25 cellular contexts compared by ENCODE assay signal in genomic region chr10:56298941-56299340, GRCh38.
"Had no signal": no experiment of that assay in that cellular context is flagged by ENCODE, and none has a peak within 500 bp of the region (broad histone marks: within the 10 kb centered on the region; RNA-seq: fewer than 3 reads in every experiment).

No MANE protein-coding gene starts in this region.

- H3K4me3 ChIP-seq: adrenal gland, body of pancreas, colonic mucosa, right lobe of liver, uterus had no signal

- H3K27me3 Mint-ChIP-seq: activated CD4-positive, alpha-beta T cell treated with anti-CD3 and anti-CD28 coated beads for 36 hours; activated naive CD8-positive, alpha-beta T cell treated with anti-CD3 and anti-CD28 coated beads for 36 hours; type B pancreatic cell had no signal

- DNase-seq: activated CD4-positive, alpha-beta T cell treated with anti-CD3 and anti-CD28 coated beads for 36 hours; activated CD4-positive, alpha-beta T cell treated with anti-CD3 and anti-CD28 coated beads, Interleukin-2, amount 50 U/mL, for 48 hours; activated CD4-positive, CD25-positive, alpha-beta regulatory T cell; activated CD8-positive, alpha-beta memory T cell treated with anti-CD3 and anti-CD28 coated beads for 24 hours; activated effector memory CD4-positive, alpha-beta T cell treated with anti-CD3 and anti-CD28 coated beads, Interleukin-2, amount 50 U/mL, for 16 hours; activated naive CD4-positive, alpha-beta T cell treated with anti-CD3 and anti-CD28 coated beads for 36 hours; activated naive CD8-positive, alpha-beta T cell treated with anti-CD3 and anti-CD28 coated beads for 36 hours; adrenal gland; aorta; body of pancreas; colonic mucosa; effector CD8-positive, alpha-beta T cell; head of caudate nucleus; hippocampal formation; left cardiac atrium; left ventricle myocardium superior; right lobe of liver; stimulated activated CD4-positive, alpha-beta T cell treated with anti-CD3 and anti-CD28 coated beads, Interleukin-12 subunit alpha, Interleukin-12 subunit beta, amount 100 ng/mL, for 4 hours; stimulated activated CD4-positive, alpha-beta T cell treated with anti-CD3 and anti-CD28 coated beads, Interleukin-4, amount 100 ng/mL, for 1 hour; stimulated activated naive CD8-positive, alpha-beta T cell treated with anti-CD3 and anti-CD28 coated beads, Interleukin-15, Interleukin-2, amounts not matched to agents 100 U/mL and 50 U/mL, for 24 hours; T-helper 2 cell; uterus had no signal

- H3K4me1 ChIP-seq: adrenal gland, body of pancreas, colonic mucosa, right lobe of liver, uterus had no signal

- H3K27ac ChIP-seq: adrenal gland, body of pancreas, colonic mucosa, neutrophil, right lobe of liver, uterus had no signal

- H3K36me3 Mint-ChIP-seq: activated naive CD8-positive, alpha-beta T cell treated with anti-CD3 and anti-CD28 coated beads for 36 hours; type B pancreatic cell had no signal

- H3K4me3 Mint-ChIP-seq: activated CD4-positive, alpha-beta T cell treated with anti-CD3 and anti-CD28 coated beads for 36 hours; activated naive CD4-positive, alpha-beta T cell treated with anti-CD3 and anti-CD28 coated beads for 36 hours; activated naive CD8-positive, alpha-beta T cell treated with anti-CD3 and anti-CD28 coated beads for 36 hours; nephron; type B pancreatic cell had no signal

- H3K36me3 ChIP-seq: adrenal gland, colonic mucosa, neutrophil, right lobe of liver, uterus had no signal

- H3K9me3 ChIP-seq: adrenal gland, body of pancreas, colonic mucosa, neutrophil, right lobe of liver, uterus had no signal

- H3K27ac Mint-ChIP-seq: activated CD4-positive, alpha-beta T cell treated with anti-CD3 and anti-CD28 coated beads for 36 hours; activated naive CD4-positive, alpha-beta T cell treated with anti-CD3 and anti-CD28 coated beads for 36 hours; activated naive CD8-positive, alpha-beta T cell treated with anti-CD3 and anti-CD28 coated beads for 36 hours; nephron; type B pancreatic cell had no signal

- H3K9me3 Mint-ChIP-seq: activated naive CD8-positive, alpha-beta T cell treated with anti-CD3 and anti-CD28 coated beads for 36 hours; nephron; type B pancreatic cell had no signal

- ATAC-seq: activated CD4-positive, alpha-beta T cell treated with anti-CD3 and anti-CD28 coated beads for 36 hours; body of pancreas; left cardiac atrium; left ventricle myocardium superior; right lobe of liver; stimulated activated naive CD8-positive, alpha-beta T cell treated with anti-CD3 and anti-CD28 coated beads, Interleukin-15, Interleukin-2, amounts not matched to agents 100 U/mL and 50 U/mL, for 24 hours had no signal

- H3K4me1 Mint-ChIP-seq: activated CD4-positive, alpha-beta T cell treated with anti-CD3 and anti-CD28 coated beads for 36 hours; activated naive CD8-positive, alpha-beta T cell treated with anti-CD3 and anti-CD28 coated beads for 36 hours; nephron had no signal
